In the genomic region with DNA sequence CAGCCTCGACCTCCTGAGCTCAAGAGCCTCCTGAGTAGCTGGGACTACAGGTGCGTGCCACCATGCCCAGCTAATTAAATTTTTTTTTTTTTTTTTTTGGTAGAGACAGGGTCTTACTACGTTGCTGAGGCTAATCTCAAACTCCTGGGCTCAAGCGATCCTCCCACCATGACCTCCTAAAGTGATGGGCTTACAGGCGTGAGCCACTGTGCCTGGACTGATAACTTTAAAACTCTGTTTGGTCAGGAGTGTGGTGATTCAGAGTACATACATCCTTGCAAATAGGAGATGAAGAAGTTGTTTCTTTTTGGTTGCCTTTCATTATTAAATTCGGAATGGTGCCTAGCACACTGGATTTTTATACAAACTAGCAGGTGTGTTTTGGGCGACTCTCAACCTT, we compare ENCODE assay signal across 21 cellular contexts.
"Had no signal": no experiment of that assay in that cellular context is flagged by ENCODE, and none has a peak within 500 bp of the region (broad histone marks: within the 10 kb centered on the region; RNA-seq: fewer than 3 reads in every experiment).

No MANE protein-coding gene starts in this region.

- H3K4me1 Mint-ChIP-seq: immature natural killer cell had no signal

- H3K4me2 ChIP-seq: hepatocyte had no signal

- H3K4me3 Mint-ChIP-seq: immature natural killer cell; naive thymus-derived CD4-positive, alpha-beta T cell had no signal

- H3K27me3 ChIP-seq: esophagus squamous epithelium, gastrocnemius medialis, hepatocyte had no signal

- DNase-seq: dermis blood vessel endothelial cell; dorsolateral prefrontal cortex; effector CD4-positive, alpha-beta T cell; effector memory CD4-positive, alpha-beta T cell; esophagus squamous epithelium; foreskin fibroblast; foreskin melanocyte; gastrocnemius medialis; glutamatergic neuron; head of caudate nucleus; hypothalamus; immature natural killer cell; left colon; left ventricle myocardium superior; lower lobe of right lung; mesenchymal stem cell; midbrain; naive thymus-derived CD4-positive, alpha-beta T cell had no signal

- H3K4me3 ChIP-seq: coronary artery, dorsolateral prefrontal cortex, esophagus squamous epithelium, gastrocnemius medialis, hepatocyte, lower lobe of right lung had no signal

- H3K27ac ChIP-seq: dorsolateral prefrontal cortex, esophagus squamous epithelium, hepatocyte, lower lobe of right lung had no signal

- H3K9me3 ChIP-seq: gastrocnemius medialis, lower lobe of right lung had no signal

- H3K27ac Mint-ChIP-seq: immature natural killer cell; naive thymus-derived CD4-positive, alpha-beta T cell had no signal

- ATAC-seq: gastrocnemius medialis; left colon; left lobe of liver; left ventricle myocardium superior; lower lobe of right lung; naive thymus-derived CD4-positive, alpha-beta T cell had no signal

- H2AFZ ChIP-seq: hepatocyte had no signal

- H3K36me3 ChIP-seq: esophagus squamous epithelium, gastrocnemius medialis, lower lobe of right lung had no signal
